8 cellular contexts compared by ENCODE assay signal in genomic region chr16:47460755-47461597, GRCh38. TPM values are rescaled to one million over a fixed set of nuclear protein-coding genes. Genes with fewer than 3 reads are reported as not detected.
DNase-seq lines count a peak whose midpoint lies in the region; ATAC-seq, FAIRE-seq and TF ChIP-seq lines count a peak whose summit lies in the region.

TSS of gene ITFG1 (minus strand) at chr16:47461063. CDS start at chr16:47461045, 18 bp downstream.
TSS of gene PHKB (plus strand) at chr16:47461331. CDS start at chr16:47461351, 20 bp downstream.

- WGBS in adrenal gland, 4 donors: 0 to 1% (median 1%) methylated on average over 42 to 82 of the region's 82 CpGs
- WGBS in heart left ventricle, 4 donors: 0 to 1% (median 0%) methylated on average over 30 to 82 of the region's 82 CpGs
- 0% methylated on average over 61 of the region's 82 CpGs; no CpG with 5 or more reads in 1 of the 2 donors for WGBS in transverse colon (ENCODE audit: low coverage in 1 of 2), 2 donors

- ATAC-seq in HG02642 (IDR thresholded peaks at IDR 0.05; ENCODE audit: poor library complexity, unreplicated experiment): peak; percentile 84
- ATAC-seq in heart left ventricle: peak; percentile 90 to 97 (median 96)

- in situ Hi-C loops in transverse colon (cut with MboI; ENCODE audit: low pct_ligation_motif_present in 1 of 4, low pct_unique_long_range_greater_than_20kb in 1 of 4, low sequenced_read_pairs in 3 of 4): no loop called here

- no peaks in the 10 kb centered on the region for H3K9me3 ChIP-seq in adrenal gland (replicated peaks in 1 of 3)
- no peaks in the 10 kb centered on the region for H3K9me3 ChIP-seq in heart left ventricle
- H3K9me3 ChIP-seq in transverse colon: no peaks in the 10 kb centered on the region

- no peaks in the 10 kb centered on the region for H3K36me3 ChIP-seq in adrenal gland (replicated peaks in 1 of 2)
- peaks cover 0 to 35% (median 27%) of the 10 kb centered on the region in 9 donors for H3K36me3 ChIP-seq in heart left ventricle
- H3K36me3 ChIP-seq in transverse colon: peaks cover 0 to 5% (median 2%) of the 10 kb centered on the region in 4 donors

- intact Hi-C loops in adrenal gland (cut with DNase I): no loop called here
- intact Hi-C loops in heart left ventricle (cut with DNase I): loop anchor here in 5 of 10 donors (1.0 to 10.0 kb wide), 7 partner anchors 32 to 489 kb away; partner anchors contain the start of genes DNAJA2 (in 1 of the 5) and NETO2 (in 1 of the 5)
- intact Hi-C loops in transverse colon (cut with DNase I; ENCODE audit: low total_unique reads): no loop called here

- H3K4me1 ChIP-seq in adrenal gland (replicated peaks in 1 of 2) (peaks cover 31 to 74% of the 10 kb centered on the region in 2 donors), heart left ventricle (peaks cover 13 to 59% (median 51%) of the 10 kb centered on the region in 12 donors), transverse colon (peaks cover 7 to 57% (median 27%) of the 10 kb centered on the region in 4 donors)

- peak in 1 of 6 experiments; percentile 27 for TF ChIP-seq CTCF in adrenal gland (IDR thresholded peaks at IDR 0.05)
- peak in 7 of 12 donors; percentile 6 to 26 (median 18) for TF ChIP-seq CTCF in heart left ventricle (IDR thresholded peaks at IDR 0.05)
- TF ChIP-seq CTCF in transverse colon (IDR thresholded peaks at IDR 0.05): peak in 1 of 5 experiments; percentile 4

- FAIRE-seq in GM12891 (lab: Jason Lieb, UNC): peak; percentile 81

- H3K27ac ChIP-seq in adrenal gland: peak within 1 kb of the TSS; percentile 95 to 100 (median 97)
- peak within 1 kb of the TSS; percentile 94 to 100 (median 99) for H3K27ac ChIP-seq in heart left ventricle
- peak within 1 kb of the TSS; percentile 94 to 98 (median 96) for H3K27ac ChIP-seq in transverse colon

- H3K27me3 ChIP-seq in adrenal gland (no peaks in the 10 kb centered on the region), heart left ventricle (no peaks in the 10 kb centered on the region), transverse colon (no peaks in the 10 kb centered on the region)

- H3K4me3 ChIP-seq in adrenal gland (peak within 1 kb of the TSS; percentile 21 to 98 (median 78)), heart left ventricle (peak within 1 kb of the TSS; percentile 78 to 96 (median 90)), transverse colon (peak within 1 kb of the TSS; percentile 64 to 94 (median 82))

- TF ChIP-seq POLR2A in GM12891 (IDR thresholded peaks at IDR 0.05; ENCODE audit: low read depth, low read length) (peak; percentile 89), adrenal gland (IDR thresholded peaks at IDR 0.05) (peak; percentile 43 to 76), heart left ventricle (IDR thresholded peaks at IDR 0.05) (peak in 1 of 2 donors; percentile 83), transverse colon (IDR thresholded peaks at IDR 0.05) (peak; percentile 72)

- TF ChIP-seq EP300 in transverse colon (IDR thresholded peaks at IDR 0.05; ENCODE audit: low read depth): no peak

- DNase-seq in GM12891 (ENCODE audit: insufficient read length, low spot score) (peak; percentile 72), NCI-H1105 (lab: John Stamatoyannopoulos, UW) (peak; percentile 96), T-helper 1 cell (peak; percentile 92 to 97 (median 93)), adrenal gland (peak; percentile 91 to 95 (median 92)), heart left ventricle (peak; percentile 94 to 96 (median 95)), pons (ENCODE audit: low spot score) (peak; percentile 82), transverse colon (peak; percentile 93)

TF ChIP-seq in GM12891, 5 proteins besides CTCF, POLR2A, EP300 and RAD21:
- no peak for TF ChIP-seq SPI1 (IDR thresholded peaks at IDR 0.05; ENCODE audit: low read depth, low read length)
- TF ChIP-seq TAF1 (IDR thresholded peaks at IDR 0.05; ENCODE audit: low read depth, low read length): peak; percentile 95
- TF ChIP-seq POLR2AphosphoS5 (IDR thresholded peaks at IDR 0.05; ENCODE audit: low read depth, low read length): peak; percentile 75

RNA-seq across cellular contexts. Expression of gene ITFG1, which starts in this region (rescaled TPM):
- 18.0 TPM for polyA plus RNA-seq in GM12891 (2012; ENCODE audit: low read depth, missing spikeins)
- total RNA-seq in adrenal gland: 100 to 1,000 TPM in 2 of 8 donors, 10 to 100 TPM in 6; 55.6 to 116 (median 84.4) TPM
- polyA plus RNA-seq in adrenal gland: 100 to 1,000 TPM in 1 of 3 donors, 10 to 100 TPM in 1, 1 to 10 TPM in 1; 8.4 to 246 (median 14.8) TPM
- total RNA-seq in heart left ventricle: 100 to 1,000 TPM in 1 of 9 donors, 10 to 100 TPM in 8; 45.2 to 102 (median 73.4) TPM
- polyA plus RNA-seq in heart left ventricle: 10 to 100 TPM; 13.0 to 29.2 TPM
- 100 to 1,000 TPM in 1 of 4 donors, 10 to 100 TPM in 3; 12.9 to 100 (median 60.8) TPM for total RNA-seq in transverse colon

RNA-seq across cellular contexts. Expression of gene PHKB, which starts in this region (rescaled TPM):
- polyA plus RNA-seq in GM12891 (2012; ENCODE audit: low read depth, missing spikeins): 16.2 TPM
- total RNA-seq in adrenal gland (100 to 1,000 TPM in 5 of 8 donors, 10 to 100 TPM in 3; 74.4 to 124 (median 108) TPM), heart left ventricle (10 to 100 TPM; 49.2 to 70.1 (median 61.9) TPM), transverse colon (100 to 1,000 TPM in 2 of 4 donors, 10 to 100 TPM in 2; 74.1 to 126 (median 101) TPM)
- polyA plus RNA-seq in adrenal gland (100 to 1,000 TPM in 1 of 3 donors, 10 to 100 TPM in 2; 27.6 to 110 (median 29.2) TPM), heart left ventricle (10 to 100 TPM; 14.2 to 18.5 TPM)

Comparison
In these comparisons a context has a peak if more than half of its experiments do, and no peak if none do; other contexts are left out.
1. Peak in every context shown above with its lines: DNase-seq, ATAC-seq, H3K4me3 ChIP-seq and H3K27ac ChIP-seq.